In genomic region chr17:47852113-47852949, GRCh38 we compare ENCODE assay signal across 17 cellular contexts. TPM values are rescaled to one million over a fixed set of nuclear protein-coding genes. Genes with fewer than 3 reads are reported as not detected.
DNase-seq lines count a peak whose midpoint lies in the region; ATAC-seq and TF ChIP-seq lines count a peak whose summit lies in the region.
"Had no signal": no experiment of that assay in that cellular context is flagged by ENCODE, and none has a peak within 500 bp of the region (broad histone marks: within the 10 kb centered on the region; RNA-seq: fewer than 3 reads in every experiment).

No MANE protein-coding gene starts in this region.

- peaks cover 5% of the 10 kb centered on the region for H3F3A ChIP-seq in smooth muscle cell (ENCODE audit: low read depth)

- H3K9me3 Mint-ChIP-seq in activated CD4-positive, alpha-beta T cell treated with anti-CD3 and anti-CD28 coated beads, Interleukin-2, amount 10 ng/mL, durations not matched to agents 24 days and 14 days, result no peaks in the 10 kb centered on the region
- no peaks in the 10 kb centered on the region for H3K9me3 Mint-ChIP-seq in activated CD4-positive, alpha-beta T cell treated with anti-CD3 and anti-CD28 coated beads for 36 hours (ENCODE audit: low read depth)
- no peaks in the 10 kb centered on the region for H3K9me3 Mint-ChIP-seq in activated B cell treated with CpG ODN at 0.5 μM for 24 hours
- H3K9me3 Mint-ChIP-seq: activated CD4-positive, alpha-beta T cell treated with anti-CD3 and anti-CD28 coated beads, Interleukin-2, amount 10 ng/mL, durations not matched to agents 7 days and 5 days had no signal

- no peak for TF ChIP-seq CTCF in activated B cell treated with CpG ODN at 0.5 μM for 24 hours (IDR thresholded peaks at IDR 0.05)
- no peak for TF ChIP-seq CTCF in smooth muscle cell (IDR thresholded peaks at IDR 0.05; ENCODE audit: borderline replicate concordance, insufficient read depth, poor library complexity, severe bottlenecking)

- H3K27me3 ChIP-seq in iPS-18a (ENCODE audit: control insufficient read depth, insufficient read depth, low read length) (peaks cover 92% of the 10 kb centered on the region), smooth muscle cell (ENCODE audit: low read depth) (no peaks in the 10 kb centered on the region)

- WGBS in smooth muscle cell (ENCODE audit: low lambda C conversion rate), result 40% methylated on average over 32 of the region's 32 CpGs

- H3K9me3 ChIP-seq in iPS-18a (ENCODE audit: control insufficient read depth, low read depth, low read length), result no peaks in the 10 kb centered on the region
- H3K9me3 ChIP-seq in smooth muscle cell (replicated peaks; ENCODE audit: low read depth), result no peaks in the 10 kb centered on the region
- H3K9me3 ChIP-seq: uterus had no signal

- H3K4me1 ChIP-seq in iPS-18a (ENCODE audit: control insufficient read depth, low read depth, low read length) (peaks cover 23% of the 10 kb centered on the region), smooth muscle cell (ENCODE audit: low read depth) (peaks cover 27% of the 10 kb centered on the region)

- no peak overlapping the region for H3K27ac ChIP-seq in iPS-18a (ENCODE audit: low read length)
- no peak overlapping the region for H3K27ac ChIP-seq in smooth muscle cell (ENCODE audit: low read depth)
- H3K27ac ChIP-seq: uterus had no signal

- H3K27me3 Mint-ChIP-seq in activated CD4-positive, alpha-beta T cell treated with anti-CD3 and anti-CD28 coated beads, Interleukin-2, amount 10 ng/mL, durations not matched to agents 24 days and 14 days, result peaks cover 83% of the 10 kb centered on the region
- peaks cover 67% of the 10 kb centered on the region for H3K27me3 Mint-ChIP-seq in activated CD4-positive, alpha-beta T cell treated with anti-CD3 and anti-CD28 coated beads for 36 hours
- H3K27me3 Mint-ChIP-seq in activated B cell treated with CpG ODN at 0.5 μM for 24 hours, result peaks cover 80% of the 10 kb centered on the region

- intact Hi-C loops in activated CD4-positive, alpha-beta T cell treated with anti-CD3 and anti-CD28 coated beads, Interleukin-2, amount 10 ng/mL, durations not matched to agents 24 days and 14 days (cut with micrococcal nuclease), result no loop called here
- intact Hi-C loops in activated CD4-positive, alpha-beta T cell treated with anti-CD3 and anti-CD28 coated beads for 36 hours (cut with DNase I, micrococcal nuclease), result no loop called here
- intact Hi-C loops in activated B cell treated with CpG ODN at 0.5 μM for 24 hours (cut with micrococcal nuclease), result no loop called here

- CTCF ChIA-PET in activated CD4-positive, alpha-beta T cell treated with anti-CD3 and anti-CD28 coated beads for 36 hours (lab: Charles Lee), result interaction anchor here (0.6 to 19.9 kb wide), 9 partner anchors 9 to 722 kb away, joined by 3 to 414 read pairs (median 3); partner anchors contain the start of genes PNPO and SCRN2
- CTCF ChIA-PET in activated B cell treated with CpG ODN at 0.5 μM for 24 hours (lab: Charles Lee), result interaction anchor here (1.3 kb wide), 1 partner anchor 11 kb away, joined by 3 read pairs; the partner anchor contains the start of gene SCRN2

- H3K36me3 Mint-ChIP-seq in activated CD4-positive, alpha-beta T cell treated with anti-CD3 and anti-CD28 coated beads, Interleukin-2, amount 10 ng/mL, durations not matched to agents 24 days and 14 days (ENCODE audit: low read depth), result no peaks in the 10 kb centered on the region
- H3K36me3 Mint-ChIP-seq in activated CD4-positive, alpha-beta T cell treated with anti-CD3 and anti-CD28 coated beads for 36 hours (ENCODE audit: low read depth), result no peaks in the 10 kb centered on the region
- no peaks in the 10 kb centered on the region for H3K36me3 Mint-ChIP-seq in activated B cell treated with CpG ODN at 0.5 μM for 24 hours (ENCODE audit: low read depth)

- no peak for ATAC-seq in activated CD4-positive, alpha-beta T cell treated with anti-CD3 and anti-CD28 coated beads for 36 hours
- ATAC-seq in activated B cell treated with CpG ODN at 0.5 μM for 24 hours (ENCODE audit: low read depth) (peak; percentile 36), HG02973 (IDR thresholded peaks at IDR 0.05; ENCODE audit: unreplicated experiment) (no peak)

- H2AFZ ChIP-seq in smooth muscle cell (ENCODE audit: low read depth), result no peak overlapping the region

- H3K36me3 ChIP-seq in iPS-18a (ENCODE audit: control insufficient read depth, low read depth, low read length) (no peaks in the 10 kb centered on the region), smooth muscle cell (ENCODE audit: low read depth) (no peaks in the 10 kb centered on the region)
- H3K36me3 ChIP-seq: uterus had no signal

- peak overlapping the region; percentile 93 for H3K4me2 ChIP-seq in smooth muscle cell

- H3K4me1 Mint-ChIP-seq in activated CD4-positive, alpha-beta T cell treated with anti-CD3 and anti-CD28 coated beads, Interleukin-2, amount 10 ng/mL, durations not matched to agents 24 days and 14 days, result peaks cover 24% of the 10 kb centered on the region
- peaks cover 15% of the 10 kb centered on the region for H3K4me1 Mint-ChIP-seq in activated CD4-positive, alpha-beta T cell treated with anti-CD3 and anti-CD28 coated beads for 36 hours
- peaks cover 20% of the 10 kb centered on the region for H3K4me1 Mint-ChIP-seq in activated B cell treated with CpG ODN at 0.5 μM for 24 hours

- peak overlapping the region; percentile 64 for H3K4me3 Mint-ChIP-seq in activated CD4-positive, alpha-beta T cell treated with anti-CD3 and anti-CD28 coated beads, Interleukin-2, amount 10 ng/mL, durations not matched to agents 24 days and 14 days
- H3K4me3 Mint-ChIP-seq in activated CD4-positive, alpha-beta T cell treated with anti-CD3 and anti-CD28 coated beads for 36 hours, result no peak overlapping the region
- H3K4me3 Mint-ChIP-seq in activated B cell treated with CpG ODN at 0.5 μM for 24 hours, result peak overlapping the region; percentile 61
- H3K4me3 Mint-ChIP-seq: activated CD4-positive, alpha-beta T cell treated with anti-CD3 and anti-CD28 coated beads, Interleukin-2, amount 10 ng/mL, durations not matched to agents 7 days and 5 days had no signal

- no peak overlapping the region for H3K27ac Mint-ChIP-seq in activated CD4-positive, alpha-beta T cell treated with anti-CD3 and anti-CD28 coated beads, Interleukin-2, amount 10 ng/mL, durations not matched to agents 24 days and 14 days
- no peak overlapping the region for H3K27ac Mint-ChIP-seq in activated CD4-positive, alpha-beta T cell treated with anti-CD3 and anti-CD28 coated beads for 36 hours
- no peak overlapping the region for H3K27ac Mint-ChIP-seq in activated B cell treated with CpG ODN at 0.5 μM for 24 hours
- H3K27ac Mint-ChIP-seq: activated CD4-positive, alpha-beta T cell treated with anti-CD3 and anti-CD28 coated beads, Interleukin-2, amount 10 ng/mL, durations not matched to agents 7 days and 5 days had no signal

- DNase-seq in activated CD4-positive, alpha-beta T cell treated with anti-CD3 and anti-CD28 coated beads, Interleukin-2, amount 10 ng/mL, durations not matched to agents 24 days and 14 days, result no peak
- DNase-seq in activated CD4-positive, alpha-beta T cell treated with anti-CD3 and anti-CD28 coated beads for 36 hours, result no peak
- DNase-seq in activated B cell treated with CpG ODN at 0.5 μM for 24 hours (no peak), smooth muscle cell (lab: John Stamatoyannopoulos, UW; ENCODE audit: unreplicated experiment) (no peak), NCI-H748 (lab: John Stamatoyannopoulos, UW; ENCODE audit: unreplicated experiment) (no peak), SW 1271 (lab: John Stamatoyannopoulos, UW) (no peak)
- DNase-seq: ACHN; activated CD4-positive, alpha-beta T cell treated with anti-CD3 and anti-CD28 coated beads, Interleukin-2, amount 10 ng/mL, durations not matched to agents 7 days and 5 days; activated gamma-delta T cell treated with Interleukin-2 at 50 U/mL for 16 hours; DMS79; HCEC 1CT; kidney; NCI-H187 treated with DMSO at 0.1 percent for 48 hours; uterus had no signal

- POLR2A ChIA-PET in activated CD4-positive, alpha-beta T cell treated with anti-CD3 and anti-CD28 coated beads for 36 hours (lab: Charles Lee), result no interaction called here
- POLR2A ChIA-PET in activated B cell treated with CpG ODN at 0.5 μM for 24 hours (lab: Charles Lee), result interaction anchor here (1.4 to 2.4 kb wide), 2 partner anchors 21 to 43 kb away, joined by 5 to 16 read pairs; partner anchors contain the start of genes LRRC46, MRPL10 and SP2

- peaks cover 32% of the 10 kb centered on the region for H4K20me1 ChIP-seq in smooth muscle cell (ENCODE audit: low read depth)

- H3K4me3 ChIP-seq in iPS-18a (ENCODE audit: low read length), result peak overlapping the region; percentile 69
- no peak overlapping the region for H3K4me3 ChIP-seq in smooth muscle cell
- H3K4me3 ChIP-seq: uterus had no signal

- H3K9ac ChIP-seq in iPS-18a (ENCODE audit: low read length) (no peak overlapping the region), smooth muscle cell (ENCODE audit: low read depth) (no peak overlapping the region)

- peaks cover 33% of the 10 kb centered on the region for H3K79me2 ChIP-seq in smooth muscle cell (ENCODE audit: low read depth)

RNA-seq across cellular contexts. Expression of gene SP6, which starts 1.4 kb away (rescaled TPM):
- total RNA-seq in activated CD4-positive, alpha-beta T cell treated with anti-CD3 and anti-CD28 coated beads, Interleukin-2, amount 10 ng/mL, durations not matched to agents 24 days and 14 days, result 0.05 TPM in 2 replicates
- total RNA-seq in activated CD4-positive, alpha-beta T cell treated with anti-CD3 and anti-CD28 coated beads for 36 hours, result under 1 TPM; 0.07 to 0.14 TPM
- 0.09 TPM in 1 of 2 replicates, not detected in the other for total RNA-seq in activated B cell treated with CpG ODN at 0.5 μM for 24 hours
- total RNA-seq in smooth muscle cell, result 9.3 and 9.8 TPM in 2 replicates
- polyA plus RNA-seq in smooth muscle cell, result 10.7 and 13.1 TPM in 2 replicates
- total RNA-seq: activated CD4-positive, alpha-beta T cell treated with anti-CD3 and anti-CD28 coated beads, Interleukin-2, amount 10 ng/mL, durations not matched to agents 7 days and 5 days had no signal

RNA-seq across cellular contexts. Expression of gene SCRN2, which starts 11.3 kb away (rescaled TPM):
- 24.3 and 24.8 TPM in 2 replicates for total RNA-seq in activated CD4-positive, alpha-beta T cell treated with anti-CD3 and anti-CD28 coated beads, Interleukin-2, amount 10 ng/mL, durations not matched to agents 24 days and 14 days
- total RNA-seq in activated CD4-positive, alpha-beta T cell treated with anti-CD3 and anti-CD28 coated beads for 36 hours, result 10 to 100 TPM; 21.5 to 25.2 TPM
- total RNA-seq in activated B cell treated with CpG ODN at 0.5 μM for 24 hours, result 32.1 and 36.3 TPM in 2 replicates
- 16.0 and 18.6 TPM in 2 replicates for total RNA-seq in smooth muscle cell
- polyA plus RNA-seq in smooth muscle cell, result 45.0 and 49.4 TPM in 2 replicates

RNA-seq across cellular contexts. Expression of gene LRRC46, which starts 20.9 kb away (rescaled TPM):
- total RNA-seq in activated CD4-positive, alpha-beta T cell treated with anti-CD3 and anti-CD28 coated beads, Interleukin-2, amount 10 ng/mL, durations not matched to agents 24 days and 14 days, result 0.33 and 0.44 TPM in 2 replicates
- total RNA-seq in activated CD4-positive, alpha-beta T cell treated with anti-CD3 and anti-CD28 coated beads for 36 hours, result under 1 TPM; 0.46 to 0.82 TPM
- total RNA-seq in activated B cell treated with CpG ODN at 0.5 μM for 24 hours, result 1.5 and 1.9 TPM in 2 replicates
- total RNA-seq in smooth muscle cell, result not detected in 2 replicates
- 0.26 and 1.2 TPM in 2 replicates for polyA plus RNA-seq in smooth muscle cell
- total RNA-seq: skeletal muscle tissue had no signal

RNA-seq across cellular contexts. Expression of gene MRPL10, which starts 21.0 kb away (rescaled TPM):
- total RNA-seq in activated CD4-positive, alpha-beta T cell treated with anti-CD3 and anti-CD28 coated beads, Interleukin-2, amount 10 ng/mL, durations not matched to agents 24 days and 14 days, result 55.0 and 58.3 TPM in 2 replicates
- 10 to 100 TPM; 66.9 to 70.9 TPM for total RNA-seq in activated CD4-positive, alpha-beta T cell treated with anti-CD3 and anti-CD28 coated beads for 36 hours
- 36.4 and 37.4 TPM in 2 replicates for total RNA-seq in activated B cell treated with CpG ODN at 0.5 μM for 24 hours
- 24.0 and 30.4 TPM in 2 replicates for total RNA-seq in smooth muscle cell
- polyA plus RNA-seq in smooth muscle cell, result 36.6 and 40.4 TPM in 2 replicates

RNA-seq across cellular contexts. Expression of gene OSBPL7, which starts 30.7 kb away (rescaled TPM):
- 18.1 and 18.4 TPM in 2 replicates for total RNA-seq in activated CD4-positive, alpha-beta T cell treated with anti-CD3 and anti-CD28 coated beads, Interleukin-2, amount 10 ng/mL, durations not matched to agents 24 days and 14 days
- 10 to 100 TPM; 12.8 to 12.9 TPM for total RNA-seq in activated CD4-positive, alpha-beta T cell treated with anti-CD3 and anti-CD28 coated beads for 36 hours
- total RNA-seq in activated B cell treated with CpG ODN at 0.5 μM for 24 hours (28.8 and 34.4 TPM in 2 replicates), smooth muscle cell (3.7 and 9.2 TPM in 2 replicates)
- polyA plus RNA-seq in smooth muscle cell, result 6.3 and 8.4 TPM in 2 replicates
